ENCODE assay signal across 8 cellular contexts in the genomic region with DNA sequence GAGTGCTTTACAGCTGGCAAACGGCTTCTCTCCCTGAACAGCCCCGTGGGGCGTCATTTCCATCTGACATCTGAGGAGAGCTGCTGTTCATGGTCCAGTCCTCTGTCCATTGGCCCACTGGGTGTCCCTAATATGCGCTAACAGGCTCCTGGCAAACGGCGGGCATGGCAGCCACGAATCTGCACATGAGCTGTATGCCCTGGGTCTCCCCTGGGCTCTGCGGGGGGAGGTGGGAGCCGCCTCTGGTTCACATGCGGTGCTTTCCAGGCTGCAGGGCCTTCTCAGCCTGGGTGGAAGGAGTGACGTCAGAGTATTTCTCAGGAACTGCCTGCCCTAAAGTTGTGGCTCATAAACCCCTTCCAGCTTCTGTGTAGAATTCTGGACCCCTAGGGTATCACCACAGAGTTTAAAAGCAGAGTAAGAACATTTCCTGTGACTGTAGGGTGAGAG.
DNase-seq lines count a peak whose midpoint lies in the region; ATAC-seq, FAIRE-seq and TF ChIP-seq lines count a peak whose summit lies in the region.

No MANE protein-coding gene starts in this region.

- no peak for FAIRE-seq in astrocyte (lab: Jason Lieb, UNC)

- H3K4me1 ChIP-seq in BLaER1 = peaks cover 100% of the 10 kb centered on the region
- H3K4me1 ChIP-seq in astrocyte (ENCODE audit: insufficient read depth, low read length) = peaks cover 82% of the 10 kb centered on the region
- H3K4me1 ChIP-seq in lower lobe of right lung = peaks cover 100% of the 10 kb centered on the region

- H3K9ac ChIP-seq in BLaER1 (peak overlapping the region; percentile 75), astrocyte (ENCODE audit: low read length) (peak overlapping the region; percentile 84)

- peak overlapping the region; percentile 52 for H3K4me3 ChIP-seq in BLaER1
- no peak overlapping the region for H3K4me3 ChIP-seq in astrocyte (ENCODE audit: insufficient read depth, low read depth, low read length)
- H3K4me3 ChIP-seq in lower lobe of right lung = no peak overlapping the region

- H2AFZ ChIP-seq in astrocyte (ENCODE audit: low read depth, low read length) = no peak overlapping the region

- H4K20me1 ChIP-seq in BLaER1 = peaks cover 99% of the 10 kb centered on the region
- peaks cover 81% of the 10 kb centered on the region for H4K20me1 ChIP-seq in astrocyte (ENCODE audit: insufficient read depth, low read length)

- H3K27me3 ChIP-seq in BLaER1 = no peaks in the 10 kb centered on the region
- no peaks in the 10 kb centered on the region for H3K27me3 ChIP-seq in astrocyte (ENCODE audit: insufficient read depth, low read length)
- H3K27me3 ChIP-seq in lower lobe of right lung (ENCODE audit: low read depth) = no peaks in the 10 kb centered on the region

- peak overlapping the region; percentile 82 for H3K27ac ChIP-seq in BLaER1
- H3K27ac ChIP-seq in astrocyte (ENCODE audit: low read depth, low read length) = peak overlapping the region; percentile 95
- peak overlapping the region; percentile 83 for H3K27ac ChIP-seq in lower lobe of right lung

- peaks cover 93% of the 10 kb centered on the region for H3K79me2 ChIP-seq in astrocyte (ENCODE audit: insufficient read depth, low read length)

- H3K4me3 Mint-ChIP-seq in astrocyte (ENCODE audit: unreplicated experiment) = no peak overlapping the region

- peaks cover 11% of the 10 kb centered on the region for H3K36me3 ChIP-seq in BLaER1
- H3K36me3 ChIP-seq in astrocyte (ENCODE audit: insufficient read depth, low read length) = no peaks in the 10 kb centered on the region
- no peaks in the 10 kb centered on the region for H3K36me3 ChIP-seq in lower lobe of right lung

- no peaks in the 10 kb centered on the region for H3K36me3 Mint-ChIP-seq in astrocyte (ENCODE audit: low read depth, unreplicated experiment)

- TF ChIP-seq CTCF in astrocyte (IDR thresholded peaks at IDR 0.05; ENCODE audit: insufficient read depth, low read depth, low read length) (no peak), lower lobe of right lung (IDR thresholded peaks at IDR 0.05) (no peak)

- H3K4me1 Mint-ChIP-seq in astrocyte (ENCODE audit: low read depth, unreplicated experiment) = peaks cover 89% of the 10 kb centered on the region

- no peaks in the 10 kb centered on the region for H3K9me3 Mint-ChIP-seq in astrocyte (ENCODE audit: unreplicated experiment)

- intact Hi-C loops in lower lobe of right lung (cut with DNase I) = no loop called here

- no peaks in the 10 kb centered on the region for H3K27me3 Mint-ChIP-seq in astrocyte (ENCODE audit: low read depth, unreplicated experiment)

- DNase-seq in T-helper 1 cell (peak; percentile 53 to 75 (median 69)), astrocyte (ENCODE audit: low read depth) (peak; percentile 85), lower lobe of right lung (no peak), pons (ENCODE audit: low spot score) (no peak)
- peak; percentile 65 to 82 for DNase-seq in stimulated activated CD8-positive, alpha-beta memory T cell treated with anti-CD3 and anti-CD28 coated beads, Interleukin-15, amount 100 ng/mL, for 4 hours (ENCODE audit: low read depth in 2 of 2)

- ATAC-seq in HG02678 (IDR thresholded peaks at IDR 0.05; ENCODE audit: unreplicated experiment) = peak; percentile 31
- peak; percentile 25 to 33 for ATAC-seq in lower lobe of right lung
- ATAC-seq in GM21515 (IDR thresholded peaks at IDR 0.05; ENCODE audit: unreplicated experiment) = no peak

- peak overlapping the region; percentile 98 for H3K4me2 ChIP-seq in BLaER1
- H3K4me2 ChIP-seq in astrocyte (ENCODE audit: low read length) = peak overlapping the region; percentile 81

- H3K27ac Mint-ChIP-seq in astrocyte (ENCODE audit: unreplicated experiment) = peak overlapping the region; percentile 62

- H3K9me3 ChIP-seq in BLaER1 (no peaks in the 10 kb centered on the region), astrocyte (ENCODE audit: insufficient read depth, low read depth, low read length) (no peaks in the 10 kb centered on the region), lower lobe of right lung (no peaks in the 10 kb centered on the region)

Comparison
In these comparisons a context has a peak if more than half of its experiments do, and no peak if none do; other contexts are left out.
1. DNase-seq: peak in T-helper 1 cell (5 of 5), astrocyte (single experiment) and stimulated activated CD8-positive, alpha-beta memory T cell treated with anti-CD3 and anti-CD28 coated beads, Interleukin-15, amount 100 ng/mL, for 4 hours (2 of 2); none in lower lobe of right lung (single experiment) and pons (single experiment).
2. Peak in every context shown above with its lines, with median percentiles within 50 percentile points of each other: H3K27ac ChIP-seq.